24 cellular contexts compared by ENCODE assay signal in genomic region chr4:68416591-68416990, GRCh38. TPM values are rescaled to one million over a fixed set of nuclear protein-coding genes. Genes with fewer than 3 reads are reported as not detected.
"Had no signal": no experiment of that assay in that cellular context is flagged by ENCODE, and none has a peak within 500 bp of the region (broad histone marks: within the 10 kb centered on the region; RNA-seq: fewer than 3 reads in every experiment).

No MANE protein-coding gene starts in this region.

- H3K27ac Mint-ChIP-seq: activated B cell treated with CpG ODN at 0.5 μM for 24 hours; activated CD4-positive, alpha-beta T cell treated with anti-CD3 and anti-CD28 coated beads, Interleukin-2, amount 10 ng/mL, durations not matched to agents 24 days and 14 days; activated naive CD8-positive, alpha-beta T cell; activated T-cell treated with anti-CD3 and anti-CD28 coated beads, Interleukin-2, amount 50 U/mL, for 72 hours; brain; natural killer cell treated with Interleukin-12 subunit alpha and Interleukin-12 subunit beta and Interleukin-15 and Interleukin-18, amount 100 ng/mL, for 72 hours had no signal

- H3K36me3 ChIP-seq: transverse colon had no signal

- H2AFZ ChIP-seq: hepatocyte had no signal

- ATAC-seq: activated T-cell treated with anti-CD3 and anti-CD28 coated beads, Interleukin-2, amount 50 U/mL, for 72 hours; left ventricle myocardium superior; natural killer cell treated with Interleukin-12 subunit alpha and Interleukin-12 subunit beta and Interleukin-15 and Interleukin-18, amount 100 ng/mL, for 72 hours had no signal

- DNase-seq: activated B cell treated with CpG ODN at 0.5 μM for 24 hours; activated CD4-positive, alpha-beta T cell treated with anti-CD3 and anti-CD28 coated beads, Interleukin-2, amount 10 ng/mL, durations not matched to agents 24 days and 14 days; activated CD8-positive, alpha-beta memory T cell treated with anti-CD3 and anti-CD28 coated beads, Interleukin-2, amount 50 U/mL, for 48 hours; activated gamma-delta T cell treated with Interleukin-2 at 50 U/mL for 16 hours; activated T-cell treated with anti-CD3 and anti-CD28 coated beads, Interleukin-2, amount 50 U/mL, for 72 hours; amygdala; cortex of kidney; effector CD8-positive, alpha-beta T cell; kidney; left ventricle myocardium superior; mesenchymal stem cell; posterior cingulate gyrus; stimulated activated CD4-positive, alpha-beta T cell treated with anti-CD3 and anti-CD28 coated beads, Interleukin-4, amount 100 ng/mL, for 24 hours; stimulated activated naive CD4-positive, alpha-beta T cell; transverse colon had no signal

- H3K4me1 ChIP-seq: transverse colon had no signal

- FAIRE-seq: kidney, TTC549 had no signal

- H3K27ac ChIP-seq: hepatocyte, transverse colon had no signal

- H3K36me3 Mint-ChIP-seq: brain; natural killer cell treated with Interleukin-12 subunit alpha and Interleukin-12 subunit beta and Interleukin-15 and Interleukin-18, amount 100 ng/mL, for 72 hours had no signal

- H3K9me3 Mint-ChIP-seq: activated B cell treated with CpG ODN at 0.5 μM for 24 hours; activated CD4-positive, alpha-beta T cell treated with anti-CD3 and anti-CD28 coated beads, Interleukin-2, amount 10 ng/mL, durations not matched to agents 24 days and 14 days had no signal

- H3K79me2 ChIP-seq: hepatocyte had no signal

- H3K4me2 ChIP-seq: hepatocyte had no signal

- H3K27me3 Mint-ChIP-seq: activated B cell treated with CpG ODN at 0.5 μM for 24 hours; activated CD4-positive, alpha-beta T cell treated with anti-CD3 and anti-CD28 coated beads, Interleukin-2, amount 10 ng/mL, durations not matched to agents 24 days and 14 days; activated naive CD8-positive, alpha-beta T cell; brain had no signal

- H3K4me3 Mint-ChIP-seq: activated B cell treated with CpG ODN at 0.5 μM for 24 hours; activated CD4-positive, alpha-beta T cell treated with anti-CD3 and anti-CD28 coated beads, Interleukin-2, amount 10 ng/mL, durations not matched to agents 24 days and 14 days; activated naive CD8-positive, alpha-beta T cell; activated T-cell treated with anti-CD3 and anti-CD28 coated beads, Interleukin-2, amount 50 U/mL, for 72 hours; brain; natural killer cell treated with Interleukin-12 subunit alpha and Interleukin-12 subunit beta and Interleukin-15 and Interleukin-18, amount 100 ng/mL, for 72 hours had no signal

- H3K27me3 ChIP-seq: hepatocyte, transverse colon had no signal

- H3K4me1 Mint-ChIP-seq: activated B cell treated with CpG ODN at 0.5 μM for 24 hours; activated CD4-positive, alpha-beta T cell treated with anti-CD3 and anti-CD28 coated beads, Interleukin-2, amount 10 ng/mL, durations not matched to agents 24 days and 14 days; brain had no signal

- H3K4me3 ChIP-seq: hepatocyte, transverse colon had no signal

RNA-seq across cellular contexts. Expression of gene TMPRSS11E, which starts 30.7 kb away (rescaled TPM):
- total RNA-seq: activated B cell treated with CpG ODN at 0.5 μM for 24 hours; activated CD4-positive, alpha-beta T cell treated with anti-CD3 and anti-CD28 coated beads, Interleukin-2, amount 10 ng/mL, durations not matched to agents 24 days and 14 days; activated T-cell treated with anti-CD3 and anti-CD28 coated beads, Interleukin-2, amount 50 U/mL, for 72 hours; glomerular endothelial cell; left ventricle myocardium superior; mucosa of gallbladder; natural killer cell treated with Interleukin-12 subunit alpha and Interleukin-12 subunit beta and Interleukin-15 and Interleukin-18, amount 100 ng/mL, for 72 hours; skeletal muscle tissue; T-helper 2 cell treated with Interferon-gamma antibody and Interleukin-4, amounts not matched to agents 100 ng/mL and 5 ng/mL, for 36 hours; transverse colon had no signal
